1 cellular context compared by ENCODE assay signal in the genomic region with DNA sequence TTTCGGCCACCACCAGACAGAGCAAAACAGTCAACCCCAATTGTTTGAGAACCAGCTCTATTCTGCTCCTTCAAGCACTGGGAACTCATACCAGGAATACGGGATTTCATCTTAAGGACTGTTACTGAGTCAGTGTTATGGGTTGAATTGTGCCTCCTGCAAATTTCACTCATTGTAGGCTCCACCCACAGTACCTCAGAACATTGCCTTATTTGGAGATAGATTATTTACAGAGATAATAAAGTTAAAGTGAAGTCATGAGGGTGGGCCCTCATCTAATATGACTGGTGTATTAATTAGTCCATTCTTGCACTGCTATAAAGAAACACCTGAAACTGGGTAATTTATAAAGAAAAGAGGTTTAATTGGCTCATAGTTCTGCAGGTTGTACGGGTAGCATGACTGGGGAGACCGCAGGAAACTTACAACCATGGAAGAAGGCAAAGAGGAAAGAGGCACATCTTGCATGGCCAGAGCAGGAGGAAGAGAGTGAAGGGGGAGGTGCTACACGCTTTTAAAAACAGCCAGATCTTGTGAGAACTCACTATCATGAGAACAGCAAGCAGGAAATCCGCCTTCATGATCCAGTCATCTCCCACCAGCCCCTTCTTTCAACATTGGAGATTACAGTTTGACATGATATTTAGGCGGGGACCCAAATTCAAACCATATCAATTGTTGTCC.
A peak's percentile ranks its signal among the peaks of the same experiment; 100 is the strongest.
TF ChIP-seq lines count a peak whose summit lies in the region.

No MANE protein-coding gene starts in this region.

TF ChIP-seq in K562, 482 proteins besides CTCF, POLR2A, EP300 and RAD21 (continued from another document and continues in another):
- TF ChIP-seq KLF13 (tag; IDR thresholded peaks at IDR 0.05; ENCODE audit: borderline replicate concordance, low read depth) (no peak), ZNF174 (CRISPR knock-in tag; IDR thresholded peaks at IDR 0.05) (no peak), TAF15 (IDR thresholded peaks at IDR 0.05; ENCODE audit: low read depth, low read length) (no peak), CC2D1A (IDR thresholded peaks at IDR 0.05) (no peak), GABPA (tag; conservative IDR thresholded peaks at IDR 0.05; ENCODE audit: low read depth) (peak; percentile 41; the same call in 1 of the 2 replicates), SNRNP70 (optimal IDR thresholded peaks at IDR 0.05; ENCODE audit: low read depth, low read length) (no peak), EP400 (IDR thresholded peaks at IDR 0.05) (peak; percentile 35; the same call in 1 of the 2 replicates), ATF7 (IDR thresholded peaks at IDR 0.05) (peak; percentile 62; the same call in 1 of the 2 replicates), LARP7 (IDR thresholded peaks at IDR 0.05) (no peak), ZNF197 (CRISPR knock-in tag; IDR thresholded peaks at IDR 0.05; ENCODE audit: low read depth) (0 out of 2 replicates have a peak, but pooled peaks have one; percentile 57), ZBTB1 (CRISPR knock-in tag; IDR thresholded peaks at IDR 0.05; ENCODE audit: borderline replicate concordance, low read depth) (no peak), HDAC6 (IDR thresholded peaks at IDR 0.05; ENCODE audit: low read depth, low read length) (no peak), KLF10 (CRISPR knock-in tag; IDR thresholded peaks at IDR 0.05) (no peak), ZNF551 (CRISPR knock-in tag; IDR thresholded peaks at IDR 0.05) (no peak), IRF2 (CRISPR knock-in tag; IDR thresholded peaks at IDR 0.05) (no peak), ZNF274 (IDR thresholded peaks at IDR 0.05; ENCODE audit: borderline replicate concordance, low read depth, low read length) (no peak), POLR2B (IDR thresholded peaks at IDR 0.05; ENCODE audit: low read depth, partially characterized antibody) (peak; percentile 27), ZNF311 (CRISPR knock-in tag; IDR thresholded peaks at IDR 0.05) (no peak), SP2 (IDR thresholded peaks at IDR 0.05; ENCODE audit: extremely low read depth, low read depth, low read length, poor library complexity, severe bottlenecking) (no peak), ZNF212 (CRISPR knock-in tag; IDR thresholded peaks at IDR 0.05) (no peak), ZNF699 (CRISPR knock-in tag; IDR thresholded peaks at IDR 0.05; ENCODE audit: insufficient replicate concordance) (no peak), ESRRA (IDR thresholded peaks at IDR 0.05; ENCODE audit: borderline replicate concordance, low read depth) (no peak), PCBP1 (IDR thresholded peaks at IDR 0.05; ENCODE audit: low read depth, low read length, poor library complexity, severe bottlenecking) (no peak), MCM5 (IDR thresholded peaks at IDR 0.05; ENCODE audit: low read depth) (no peak), CBX3 (IDR thresholded peaks at IDR 0.05; ENCODE audit: borderline replicate concordance in 1 of 2, low read length in 2 of 2) (no peak), XRCC3 (IDR thresholded peaks at IDR 0.05) (no peak), STAG1 (CRISPR knock-in tag; IDR thresholded peaks at IDR 0.05; ENCODE audit: borderline replicate concordance) (no peak), SAP30 (IDR thresholded peaks at IDR 0.05; ENCODE audit: borderline replicate concordance, insufficient read depth, low read depth, low read length, poor library complexity, severe bottlenecking) (no peak), ZNF23 (CRISPR knock-in tag; IDR thresholded peaks at IDR 0.05) (no peak), ZNF75A (CRISPR knock-in tag; IDR thresholded peaks at IDR 0.05) (no peak), ZNF133 (CRISPR knock-in tag; IDR thresholded peaks at IDR 0.05) (no peak)
- TF ChIP-seq, protein P1, sequence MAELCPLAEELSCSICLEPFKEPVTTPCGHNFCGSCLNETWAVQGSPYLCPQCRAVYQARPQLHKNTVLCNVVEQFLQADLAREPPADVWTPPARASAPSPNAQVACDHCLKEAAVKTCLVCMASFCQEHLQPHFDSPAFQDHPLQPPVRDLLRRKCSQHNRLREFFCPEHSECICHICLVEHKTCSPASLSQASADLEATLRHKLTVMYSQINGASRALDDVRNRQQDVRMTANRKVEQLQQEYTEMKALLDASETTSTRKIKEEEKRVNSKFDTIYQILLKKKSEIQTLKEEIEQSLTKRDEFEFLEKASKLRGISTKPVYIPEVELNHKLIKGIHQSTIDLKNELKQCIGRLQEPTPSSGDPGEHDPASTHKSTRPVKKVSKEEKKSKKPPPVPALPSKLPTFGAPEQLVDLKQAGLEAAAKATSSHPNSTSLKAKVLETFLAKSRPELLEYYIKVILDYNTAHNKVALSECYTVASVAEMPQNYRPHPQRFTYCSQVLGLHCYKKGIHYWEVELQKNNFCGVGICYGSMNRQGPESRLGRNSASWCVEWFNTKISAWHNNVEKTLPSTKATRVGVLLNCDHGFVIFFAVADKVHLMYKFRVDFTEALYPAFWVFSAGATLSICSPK (IDR thresholded peaks at IDR 0.05; ENCODE audit: borderline replicate concordance), result no peak
- TF ChIP-seq, protein P2, sequence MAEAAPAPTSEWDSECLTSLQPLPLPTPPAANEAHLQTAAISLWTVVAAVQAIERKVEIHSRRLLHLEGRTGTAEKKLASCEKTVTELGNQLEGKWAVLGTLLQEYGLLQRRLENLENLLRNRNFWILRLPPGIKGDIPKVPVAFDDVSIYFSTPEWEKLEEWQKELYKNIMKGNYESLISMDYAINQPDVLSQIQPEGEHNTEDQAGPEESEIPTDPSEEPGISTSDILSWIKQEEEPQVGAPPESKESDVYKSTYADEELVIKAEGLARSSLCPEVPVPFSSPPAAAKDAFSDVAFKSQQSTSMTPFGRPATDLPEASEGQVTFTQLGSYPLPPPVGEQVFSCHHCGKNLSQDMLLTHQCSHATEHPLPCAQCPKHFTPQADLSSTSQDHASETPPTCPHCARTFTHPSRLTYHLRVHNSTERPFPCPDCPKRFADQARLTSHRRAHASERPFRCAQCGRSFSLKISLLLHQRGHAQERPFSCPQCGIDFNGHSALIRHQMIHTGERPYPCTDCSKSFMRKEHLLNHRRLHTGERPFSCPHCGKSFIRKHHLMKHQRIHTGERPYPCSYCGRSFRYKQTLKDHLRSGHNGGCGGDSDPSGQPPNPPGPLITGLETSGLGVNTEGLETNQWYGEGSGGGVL (CRISPR knock-in tag; IDR thresholded peaks at IDR 0.05), result no peak
- TF ChIP-seq, protein P3, sequence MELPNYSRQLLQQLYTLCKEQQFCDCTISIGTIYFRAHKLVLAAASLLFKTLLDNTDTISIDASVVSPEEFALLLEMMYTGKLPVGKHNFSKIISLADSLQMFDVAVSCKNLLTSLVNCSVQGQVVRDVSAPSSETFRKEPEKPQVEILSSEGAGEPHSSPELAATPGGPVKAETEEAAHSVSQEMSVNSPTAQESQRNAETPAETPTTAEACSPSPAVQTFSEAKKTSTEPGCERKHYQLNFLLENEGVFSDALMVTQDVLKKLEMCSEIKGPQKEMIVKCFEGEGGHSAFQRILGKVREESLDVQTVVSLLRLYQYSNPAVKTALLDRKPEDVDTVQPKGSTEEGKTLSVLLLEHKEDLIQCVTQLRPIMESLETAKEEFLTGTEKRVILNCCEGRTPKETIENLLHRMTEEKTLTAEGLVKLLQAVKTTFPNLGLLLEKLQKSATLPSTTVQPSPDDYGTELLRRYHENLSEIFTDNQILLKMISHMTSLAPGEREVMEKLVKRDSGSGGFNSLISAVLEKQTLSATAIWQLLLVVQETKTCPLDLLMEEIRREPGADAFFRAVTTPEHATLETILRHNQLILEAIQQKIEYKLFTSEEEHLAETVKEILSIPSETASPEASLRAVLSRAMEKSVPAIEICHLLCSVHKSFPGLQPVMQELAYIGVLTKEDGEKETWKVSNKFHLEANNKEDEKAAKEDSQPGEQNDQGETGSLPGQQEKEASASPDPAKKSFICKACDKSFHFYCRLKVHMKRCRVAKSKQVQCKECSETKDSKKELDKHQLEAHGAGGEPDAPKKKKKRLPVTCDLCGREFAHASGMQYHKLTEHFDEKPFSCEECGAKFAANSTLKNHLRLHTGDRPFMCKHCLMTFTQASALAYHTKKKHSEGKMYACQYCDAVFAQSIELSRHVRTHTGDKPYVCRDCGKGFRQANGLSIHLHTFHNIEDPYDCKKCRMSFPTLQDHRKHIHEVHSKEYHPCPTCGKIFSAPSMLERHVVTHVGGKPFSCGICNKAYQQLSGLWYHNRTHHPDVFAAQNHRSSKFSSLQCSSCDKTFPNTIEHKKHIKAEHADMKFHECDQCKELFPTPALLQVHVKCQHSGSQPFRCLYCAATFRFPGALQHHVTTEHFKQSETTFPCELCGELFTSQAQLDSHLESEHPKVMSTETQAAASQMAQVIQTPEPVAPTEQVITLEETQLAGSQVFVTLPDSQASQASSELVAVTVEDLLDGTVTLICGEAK (IDR thresholded peaks at IDR 0.05), result no peak
- TF ChIP-seq, protein P3 (CRISPR knock-in tag; IDR thresholded peaks at IDR 0.05), result no peak
- TF ChIP-seq, protein P4, sequence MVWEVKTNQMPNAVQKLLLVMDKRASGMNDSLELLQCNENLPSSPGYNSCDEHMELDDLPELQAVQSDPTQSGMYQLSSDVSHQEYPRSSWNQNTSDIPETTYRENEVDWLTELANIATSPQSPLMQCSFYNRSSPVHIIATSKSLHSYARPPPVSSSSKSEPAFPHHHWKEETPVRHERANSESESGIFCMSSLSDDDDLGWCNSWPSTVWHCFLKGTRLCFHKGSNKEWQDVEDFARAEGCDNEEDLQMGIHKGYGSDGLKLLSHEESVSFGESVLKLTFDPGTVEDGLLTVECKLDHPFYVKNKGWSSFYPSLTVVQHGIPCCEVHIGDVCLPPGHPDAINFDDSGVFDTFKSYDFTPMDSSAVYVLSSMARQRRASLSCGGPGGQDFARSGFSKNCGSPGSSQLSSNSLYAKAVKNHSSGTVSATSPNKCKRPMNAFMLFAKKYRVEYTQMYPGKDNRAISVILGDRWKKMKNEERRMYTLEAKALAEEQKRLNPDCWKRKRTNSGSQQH (CRISPR knock-in tag; IDR thresholded peaks at IDR 0.05), result no peak
- TF ChIP-seq, protein P5, sequence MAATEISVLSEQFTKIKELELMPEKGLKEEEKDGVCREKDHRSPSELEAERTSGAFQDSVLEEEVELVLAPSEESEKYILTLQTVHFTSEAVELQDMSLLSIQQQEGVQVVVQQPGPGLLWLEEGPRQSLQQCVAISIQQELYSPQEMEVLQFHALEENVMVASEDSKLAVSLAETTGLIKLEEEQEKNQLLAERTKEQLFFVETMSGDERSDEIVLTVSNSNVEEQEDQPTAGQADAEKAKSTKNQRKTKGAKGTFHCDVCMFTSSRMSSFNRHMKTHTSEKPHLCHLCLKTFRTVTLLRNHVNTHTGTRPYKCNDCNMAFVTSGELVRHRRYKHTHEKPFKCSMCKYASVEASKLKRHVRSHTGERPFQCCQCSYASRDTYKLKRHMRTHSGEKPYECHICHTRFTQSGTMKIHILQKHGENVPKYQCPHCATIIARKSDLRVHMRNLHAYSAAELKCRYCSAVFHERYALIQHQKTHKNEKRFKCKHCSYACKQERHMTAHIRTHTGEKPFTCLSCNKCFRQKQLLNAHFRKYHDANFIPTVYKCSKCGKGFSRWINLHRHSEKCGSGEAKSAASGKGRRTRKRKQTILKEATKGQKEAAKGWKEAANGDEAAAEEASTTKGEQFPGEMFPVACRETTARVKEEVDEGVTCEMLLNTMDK (IDR thresholded peaks at IDR 0.05; ENCODE audit: borderline replicate concordance, insufficient read depth, low read depth, low read length, poor library complexity, severe bottlenecking), result no peak
- TF ChIP-seq, protein P6, sequence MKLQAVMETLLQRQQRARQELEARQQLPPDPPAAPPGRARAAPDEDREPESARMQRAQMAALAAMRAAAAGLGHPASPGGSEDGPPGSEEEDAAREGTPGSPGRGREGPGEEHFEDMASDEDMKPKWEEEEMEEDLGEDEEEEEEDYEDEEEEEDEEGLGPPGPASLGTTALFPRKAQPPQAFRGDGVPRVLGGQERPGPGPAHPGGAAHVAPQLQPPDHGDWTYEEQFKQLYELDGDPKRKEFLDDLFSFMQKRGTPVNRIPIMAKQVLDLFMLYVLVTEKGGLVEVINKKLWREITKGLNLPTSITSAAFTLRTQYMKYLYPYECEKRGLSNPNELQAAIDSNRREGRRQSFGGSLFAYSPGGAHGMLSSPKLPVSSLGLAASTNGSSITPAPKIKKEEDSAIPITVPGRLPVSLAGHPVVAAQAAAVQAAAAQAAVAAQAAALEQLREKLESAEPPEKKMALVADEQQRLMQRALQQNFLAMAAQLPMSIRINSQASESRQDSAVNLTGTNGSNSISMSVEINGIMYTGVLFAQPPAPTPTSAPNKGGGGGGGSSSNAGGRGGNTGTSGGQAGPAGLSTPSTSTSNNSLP (IDR thresholded peaks at IDR 0.05; ENCODE audit: borderline replicate concordance, low read depth, low read length), result no peak
- TF ChIP-seq, protein P7, sequence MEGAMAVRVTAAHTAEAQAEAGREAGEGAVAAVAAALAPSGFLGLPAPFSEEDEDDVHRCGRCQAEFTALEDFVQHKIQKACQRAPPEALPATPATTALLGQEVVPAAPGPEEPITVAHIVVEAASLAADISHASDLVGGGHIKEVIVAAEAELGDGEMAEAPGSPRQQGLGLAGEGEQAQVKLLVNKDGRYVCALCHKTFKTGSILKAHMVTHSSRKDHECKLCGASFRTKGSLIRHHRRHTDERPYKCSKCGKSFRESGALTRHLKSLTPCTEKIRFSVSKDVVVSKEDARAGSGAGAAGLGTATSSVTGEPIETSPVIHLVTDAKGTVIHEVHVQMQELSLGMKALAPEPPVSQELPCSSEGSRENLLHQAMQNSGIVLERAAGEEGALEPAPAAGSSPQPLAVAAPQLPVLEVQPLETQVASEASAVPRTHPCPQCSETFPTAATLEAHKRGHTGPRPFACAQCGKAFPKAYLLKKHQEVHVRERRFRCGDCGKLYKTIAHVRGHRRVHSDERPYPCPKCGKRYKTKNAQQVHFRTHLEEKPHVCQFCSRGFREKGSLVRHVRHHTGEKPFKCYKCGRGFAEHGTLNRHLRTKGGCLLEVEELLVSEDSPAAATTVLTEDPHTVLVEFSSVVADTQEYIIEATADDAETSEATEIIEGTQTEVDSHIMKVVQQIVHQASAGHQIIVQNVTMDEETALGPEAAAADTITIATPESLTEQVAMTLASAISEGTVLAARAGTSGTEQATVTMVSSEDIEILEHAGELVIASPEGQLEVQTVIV (CRISPR knock-in tag; IDR thresholded peaks at IDR 0.05; ENCODE audit: borderline replicate concordance), result no peak
